ENCODE assay signal across 1 cellular context in genomic region chr1:6628971-6629479, GRCh38.
TF ChIP-seq lines count a peak whose summit lies in the region.

No MANE protein-coding gene starts in this region.

TF ChIP-seq in K562, 482 proteins besides CTCF, POLR2A, EP300 and RAD21:
- TF ChIP-seq RBFOX2 (IDR thresholded peaks at IDR 0.05; ENCODE audit: low read depth, low read length) = 0 out of 2 replicates have a peak, but pooled peaks have one; percentile 5
- no peak for TF ChIP-seq NFIC (IDR thresholded peaks at IDR 0.05)
